Comparison of ENCODE assay signal across 8 cellular contexts in genomic region chr15:59918994-59919951, GRCh38.
A peak's percentile ranks its signal among the peaks of the same experiment; 100 is the strongest.
DNase-seq lines count a peak whose midpoint lies in the region; TF ChIP-seq lines count a peak whose summit lies in the region.

No MANE protein-coding gene starts in this region.

- in situ Hi-C loops in G401 (cut with HindIII; ENCODE audit: low sequenced_read_pairs): no loop called here

- H3K4me3 Mint-ChIP-seq in progenitor cell of endocrine pancreas (ENCODE audit: low read depth): no peak overlapping the region

- no peak overlapping the region for H3K27ac Mint-ChIP-seq in progenitor cell of endocrine pancreas

- peak; percentile 11 for DNase-seq in AG09309 (ENCODE audit: low read depth)
- peak; percentile 58 for DNase-seq in GM20000 (ENCODE audit: low spot score)
- peak; percentile 4 for DNase-seq in HK-2 (ENCODE audit: unreplicated experiment)
- peak; percentile 13 for DNase-seq in activated T-helper 9 cell treated with anti-CD3 and anti-CD28 coated beads, Interleukin-2, amount 50 U/mL, for 16 hours (ENCODE audit: low read depth)
- DNase-seq in stimulated activated CD4-positive, alpha-beta T cell treated with anti-CD3 and anti-CD28 coated beads, Interleukin-2, amount 100 ng/mL, for 24 hours: peak; percentile 49 to 50
- no peak for DNase-seq in progenitor cell of endocrine pancreas (ENCODE audit: low spot score, unreplicated experiment)
- no peak for DNase-seq in G401 (ENCODE audit: low spot score)
- no peak for DNase-seq in NCI-H1105 treated with DMSO at 0.1 percent for 48 hours (lab: John Stamatoyannopoulos, UW)

- no peaks in the 10 kb centered on the region for H3K4me1 Mint-ChIP-seq in progenitor cell of endocrine pancreas (ENCODE audit: low read depth)

- TF ChIP-seq CTCF in AG09309 (IDR thresholded peaks at IDR 0.05; ENCODE audit: control insufficient read depth, insufficient read depth, low read depth, low read length, missing control alignments) (no peak), GM20000 (IDR thresholded peaks at IDR 0.05; ENCODE audit: extremely low read depth, missing control alignments) (no peak), progenitor cell of endocrine pancreas (IDR thresholded peaks at IDR 0.05; ENCODE audit: unreplicated experiment) (no peak)

- no peaks in the 10 kb centered on the region for H3K9me3 Mint-ChIP-seq in progenitor cell of endocrine pancreas (ENCODE audit: low read depth)

- H3K36me3 Mint-ChIP-seq in progenitor cell of endocrine pancreas (ENCODE audit: insufficient read depth): no peaks in the 10 kb centered on the region

- peaks cover 60% of the 10 kb centered on the region for H3K27me3 Mint-ChIP-seq in progenitor cell of endocrine pancreas

- H3K4me3 ChIP-seq in AG09309 (ENCODE audit: control insufficient read depth, low read depth, low read length): no peak overlapping the region

Comparison
In these comparisons a context has a peak if more than half of its experiments do, and no peak if none do; other contexts are left out.
1. DNase-seq: peak in AG09309 (single experiment), GM20000 (single experiment), HK-2 (single experiment), activated T-helper 9 cell treated with anti-CD3 and anti-CD28 coated beads, Interleukin-2, amount 50 U/mL, for 16 hours (single experiment) and stimulated activated CD4-positive, alpha-beta T cell treated with anti-CD3 and anti-CD28 coated beads, Interleukin-2, amount 100 ng/mL, for 24 hours (2 of 2); none in progenitor cell of endocrine pancreas (single experiment), G401 (single experiment) and NCI-H1105 treated with DMSO at 0.1 percent for 48 hours (single experiment).